ENCODE assay signal across 14 cellular contexts in genomic region chr2:77834360-77835002, GRCh38.
"Had no signal": no experiment of that assay in that cellular context is flagged by ENCODE, and none has a peak within 500 bp of the region (broad histone marks: within the 10 kb centered on the region; RNA-seq: fewer than 3 reads in every experiment).

No MANE protein-coding gene starts in this region.

- H3K27ac Mint-ChIP-seq: activated naive CD8-positive, alpha-beta T cell treated with anti-CD3 and anti-CD28 coated beads, Interleukin-2, amount 10 ng/mL, durations not matched to agents 7 days and 5 days; dendritic cell treated with granulocyte-macrophage colony-stimulating factor and Interleukin-4, amounts not matched to agents 40 ng/mL and 50 ng/mL, for 4 days; natural killer cell; stimulated activated naive B cell treated with anti-CD40 and anti-IgM and Interleukin-4, amounts not matched to agents 10 μg/mL and 1 μg/mL and 100 μg/mL, for 72 hours had no signal

- H3K4me3 ChIP-seq: cardiac muscle cell, esophagus squamous epithelium, upper lobe of right lung had no signal

- H3K36me3 Mint-ChIP-seq: activated naive CD8-positive, alpha-beta T cell treated with anti-CD3 and anti-CD28 coated beads, Interleukin-2, amount 10 ng/mL, durations not matched to agents 7 days and 5 days; stimulated activated naive B cell treated with anti-CD40 and anti-IgM and Interleukin-4, amounts not matched to agents 10 μg/mL and 1 μg/mL and 100 μg/mL, for 72 hours had no signal

- H3K27me3 Mint-ChIP-seq: activated naive CD8-positive, alpha-beta T cell treated with anti-CD3 and anti-CD28 coated beads, Interleukin-2, amount 10 ng/mL, durations not matched to agents 7 days and 5 days; dendritic cell treated with granulocyte-macrophage colony-stimulating factor and Interleukin-4, amounts not matched to agents 40 ng/mL and 50 ng/mL, for 4 days; stimulated activated naive B cell treated with anti-CD40 and anti-IgM and Interleukin-4, amounts not matched to agents 10 μg/mL and 1 μg/mL and 100 μg/mL, for 72 hours had no signal

- H3K4me1 Mint-ChIP-seq: activated naive CD8-positive, alpha-beta T cell treated with anti-CD3 and anti-CD28 coated beads, Interleukin-2, amount 10 ng/mL, durations not matched to agents 7 days and 5 days; natural killer cell; stimulated activated naive B cell treated with anti-CD40 and anti-IgM and Interleukin-4, amounts not matched to agents 10 μg/mL and 1 μg/mL and 100 μg/mL, for 72 hours had no signal

- H3K4me3 Mint-ChIP-seq: activated naive CD8-positive, alpha-beta T cell treated with anti-CD3 and anti-CD28 coated beads, Interleukin-2, amount 10 ng/mL, durations not matched to agents 7 days and 5 days; dendritic cell treated with granulocyte-macrophage colony-stimulating factor and Interleukin-4, amounts not matched to agents 40 ng/mL and 50 ng/mL, for 4 days; natural killer cell; stimulated activated naive B cell treated with anti-CD40 and anti-IgM and Interleukin-4, amounts not matched to agents 10 μg/mL and 1 μg/mL and 100 μg/mL, for 72 hours had no signal

- DNase-seq: activated CD4-positive, alpha-beta T cell treated with anti-CD3 and anti-CD28 coated beads, Interleukin-2, amount 50 U/mL, for 1 hour; activated CD4-positive, CD25-positive, alpha-beta regulatory T cell treated with anti-CD3 and anti-CD28 coated beads, Interleukin-2, amount 50 U/mL, for 72 hours; activated naive CD8-positive, alpha-beta T cell treated with anti-CD3 and anti-CD28 coated beads, Interleukin-2, amount 10 ng/mL, durations not matched to agents 7 days and 5 days; amygdala; effector CD8-positive, alpha-beta T cell; esophagus squamous epithelium; foreskin fibroblast; left cardiac atrium; natural killer cell; stimulated activated naive B cell treated with anti-CD40 and anti-IgM and Interleukin-4, amounts not matched to agents 10 μg/mL and 1 μg/mL and 100 μg/mL, for 72 hours; T-helper 2 cell; upper lobe of right lung had no signal

- ATAC-seq: left cardiac atrium; natural killer cell; stimulated activated naive B cell treated with anti-CD40 and anti-IgM and Interleukin-4, amounts not matched to agents 10 μg/mL and 1 μg/mL and 100 μg/mL, for 72 hours; upper lobe of right lung had no signal
